17 cellular contexts compared by ENCODE assay signal in genomic region chr22:45525480-45525879, GRCh38. TPM values are rescaled to one million over a fixed set of nuclear protein-coding genes. Genes with fewer than 3 reads are reported as not detected.
"Had no signal": no experiment of that assay in that cellular context is flagged by ENCODE, and none has a peak within 500 bp of the region (broad histone marks: within the 10 kb centered on the region; RNA-seq: fewer than 3 reads in every experiment).

No MANE protein-coding gene starts in this region.

- H3K27ac ChIP-seq: gastrocnemius medialis, heart right ventricle, psoas muscle, right lobe of liver, spleen, testis had no signal

- H3K9me3 ChIP-seq: gastrocnemius medialis, heart right ventricle, psoas muscle, right lobe of liver, spleen, testis had no signal

- H3K4me1 ChIP-seq: gastrocnemius medialis, psoas muscle, right lobe of liver, spleen, testis had no signal

- H3K4me3 ChIP-seq: gastrocnemius medialis, heart right ventricle, psoas muscle, right lobe of liver, spleen, testis had no signal

- DNase-seq: activated CD4-positive, alpha-beta T cell treated with anti-CD3 and anti-CD28 coated beads, Interleukin-2, amount 50 U/mL, for 1 hour; activated naive CD8-positive, alpha-beta T cell treated with anti-CD3 and anti-CD28 coated beads, Interleukin-2, amount 10 ng/mL, durations not matched to agents 7 days and 5 days; anterior cingulate cortex; cerebellar nuclear complex; effector memory CD4-positive, alpha-beta T cell; gastrocnemius medialis; heart right ventricle; left colon; nucleus accumbens; psoas muscle; right lobe of liver; spleen; SW 1271; testis had no signal

- H3K36me3 ChIP-seq: gastrocnemius medialis, right lobe of liver, spleen had no signal

- H3K27me3 ChIP-seq: gastrocnemius medialis, right lobe of liver, testis had no signal

RNA-seq across cellular contexts. Expression of gene FBLN1, which starts 22.8 kb away (rescaled TPM):
- total RNA-seq: activated CD8-positive, alpha-beta memory T cell treated with anti-CD3 and anti-CD28 coated beads for 36 hours; activated naive CD8-positive, alpha-beta T cell treated with anti-CD3 and anti-CD28 coated beads, Interleukin-2, amount 10 ng/mL, durations not matched to agents 7 days and 5 days; activated T-helper 1 cell treated with anti-CD3 and anti-CD28 coated beads, Interleukin-12 subunit alpha, Interleukin-12 subunit beta, Interleukin-2, Interleukin-4 antibody, amounts not matched to agents 30 ng/mL and 10 ng/mL and 1 ng/mL, durations not matched to agents 14 hours and 24 hours and 36 hours; natural killer cell treated with Interleukin-12 subunit alpha and Interleukin-12 subunit beta and Interleukin-15 and Interleukin-18, amount 100 ng/mL, for 72 hours had no signal
